Comparison of ENCODE assay signal across 14 cellular contexts in the genomic region with DNA sequence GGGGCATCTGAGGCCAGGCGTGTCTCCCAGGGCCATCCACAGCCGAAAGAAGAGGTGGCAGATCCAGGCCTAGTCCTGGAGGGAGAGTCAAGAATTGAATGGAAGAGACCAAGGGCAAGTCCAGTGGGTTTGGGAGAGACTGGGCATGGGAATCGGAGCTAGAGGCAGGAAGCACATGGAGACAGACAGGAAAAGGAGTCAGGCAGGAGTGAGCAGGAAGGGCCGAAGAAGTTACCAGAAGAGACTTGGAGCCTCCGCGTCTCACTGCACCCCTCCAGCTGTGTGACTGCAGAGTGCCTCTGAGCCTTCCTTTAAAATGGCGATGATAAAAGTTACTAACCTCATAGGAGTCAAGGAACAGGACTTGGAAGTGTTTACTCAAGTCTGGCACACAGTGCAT.
DNase-seq lines count a peak whose midpoint lies in the region; ATAC-seq and TF ChIP-seq lines count a peak whose summit lies in the region.
"Had no signal": no experiment of that assay in that cellular context is flagged by ENCODE, and none has a peak within 500 bp of the region (broad histone marks: within the 10 kb centered on the region; RNA-seq: fewer than 3 reads in every experiment).

No MANE protein-coding gene starts in this region.

- dilution Hi-C loops in IMR-90 (cut with HindIII; ENCODE audit: low sequenced_read_pairs, unreplicated experiment) = no loop called here

- no peak for TF ChIP-seq RAD21 in IMR-90 (IDR thresholded peaks at IDR 0.05; ENCODE audit: low read length)

- no peak overlapping the region for H3K4me3 Mint-ChIP-seq in activated T-helper 2 cell treated with anti-CD3 and anti-CD28 coated beads, Interferon-gamma antibody, Interleukin-2, Interleukin-4, amounts not matched to agents 10 μg/mL and 5 μg/mL and 100 μg/mL, durations not matched to agents 14 hours and 24 hours and 36 hours (ENCODE audit: low read depth)
- H3K4me3 Mint-ChIP-seq: naive thymus-derived CD4-positive, alpha-beta T cell had no signal

- H3K36me3 Mint-ChIP-seq in activated T-helper 2 cell treated with anti-CD3 and anti-CD28 coated beads, Interferon-gamma antibody, Interleukin-2, Interleukin-4, amounts not matched to agents 10 μg/mL and 5 μg/mL and 100 μg/mL, durations not matched to agents 14 hours and 24 hours and 36 hours (ENCODE audit: low read depth) = no peaks in the 10 kb centered on the region

- ATAC-seq in IMR-90 (ENCODE audit: low read depth) (no peak; the same call in 1 of the 2 replicates), HG03439 (IDR thresholded peaks at IDR 0.05; ENCODE audit: unreplicated experiment) (no peak), HG03565 (IDR thresholded peaks at IDR 0.05; ENCODE audit: unreplicated experiment) (no peak)
- ATAC-seq: naive thymus-derived CD4-positive, alpha-beta T cell had no signal

- in situ Hi-C loops in IMR-90 (cut with MboI; ENCODE audit: low sequenced_read_pairs) = loop anchor here (5.0 kb wide), 1 partner anchor 64 kb away; a partner anchor contains a TSS

- peak overlapping the region; percentile 9; the same call in 1 of the 2 replicates for H3K4me2 ChIP-seq in IMR-90 (ENCODE audit: low read depth, low read length)

- H3K79me1 ChIP-seq in IMR-90 (ENCODE audit: low read depth in 1 of 2, low read length in 2 of 2) = no peaks in the 10 kb centered on the region; a peak in 1 of 4 replicates

- peak overlapping the region; percentile 79; the same call in 2 of the 3 replicates for H2BK15ac ChIP-seq in IMR-90 (ENCODE audit: low read depth, low read length)

- intact Hi-C loops in IMR-90 (cut with micrococcal nuclease) = loop anchor here (1.0 kb wide), 2 partner anchors 52 to 64 kb away; a partner anchor contains a TSS
- intact Hi-C loops in activated T-helper 2 cell treated with anti-CD3 and anti-CD28 coated beads, Interferon-gamma antibody, Interleukin-2, Interleukin-4, amounts not matched to agents 10 μg/mL and 5 μg/mL and 100 μg/mL, durations not matched to agents 14 hours and 24 hours and 36 hours (cut with micrococcal nuclease) = no loop called here

- no peak for TF ChIP-seq CTCF in IMR-90 (conservative IDR thresholded peaks at IDR 0.05; ENCODE audit: low read depth, low read length)

- BruUV-seq in IMR-90 (replicated peaks; lab: Mats Ljungman, UMichigan) = no TSS peak

- H4K91ac ChIP-seq in IMR-90 (ENCODE audit: insufficient read depth, low read depth, low read length) = peak overlapping the region; percentile 95

- peak overlapping the region; percentile 50 to 86 for H4K8ac ChIP-seq in IMR-90 (ENCODE audit: low read depth in 2 of 2, low read length in 2 of 2)

- peak overlapping the region; percentile 79 for H3K14ac ChIP-seq in IMR-90 (replicated peaks; ENCODE audit: low read depth, low read length)

- H3K18ac ChIP-seq in IMR-90 (ENCODE audit: low read depth, low read length) = peak overlapping the region; percentile 76

- H3K36me3 ChIP-seq in IMR-90 (ENCODE audit: control insufficient read depth, insufficient read depth, low read length) (no peaks in the 10 kb centered on the region), mesodermal cell (ENCODE audit: control insufficient read depth, insufficient read depth, low read length) (no peaks in the 10 kb centered on the region), stomach smooth muscle (ENCODE audit: control insufficient read depth in 2 of 2, insufficient read depth in 2 of 2, low read length in 2 of 2) (no peaks in the 10 kb centered on the region)

- peak overlapping the region; percentile 37 for H3K56ac ChIP-seq in IMR-90 (ENCODE audit: extremely low read depth, insufficient read depth, low read length)

- peaks cover 21% of the 10 kb centered on the region for H3K9me1 ChIP-seq in IMR-90 (ENCODE audit: insufficient read depth, low read length)

- H3K9me3 ChIP-seq in IMR-90 (ENCODE audit: control insufficient read depth, insufficient read depth, low read length) (no peaks in the 10 kb centered on the region), mesodermal cell (ENCODE audit: control insufficient read depth, low read length) (no peaks in the 10 kb centered on the region), stomach smooth muscle (ENCODE audit: control insufficient read depth in 2 of 2, low read length in 2 of 2) (no peaks in the 10 kb centered on the region)

- H2BK20ac ChIP-seq in IMR-90 (ENCODE audit: low read depth, low read length) = peak overlapping the region; percentile 96

- peak overlapping the region; percentile 80 for H4K5ac ChIP-seq in IMR-90 (ENCODE audit: low read depth, low read length)

- H3K9me3 Mint-ChIP-seq in activated T-helper 2 cell treated with anti-CD3 and anti-CD28 coated beads, Interferon-gamma antibody, Interleukin-2, Interleukin-4, amounts not matched to agents 10 μg/mL and 5 μg/mL and 100 μg/mL, durations not matched to agents 14 hours and 24 hours and 36 hours = no peaks in the 10 kb centered on the region

- H3K27me3 Mint-ChIP-seq in activated T-helper 2 cell treated with anti-CD3 and anti-CD28 coated beads, Interferon-gamma antibody, Interleukin-2, Interleukin-4, amounts not matched to agents 10 μg/mL and 5 μg/mL and 100 μg/mL, durations not matched to agents 14 hours and 24 hours and 36 hours (ENCODE audit: low read depth) = peaks cover 11% of the 10 kb centered on the region

- H2BK120ac ChIP-seq in IMR-90 (ENCODE audit: low read depth, low read length) = peak overlapping the region; percentile 97

- peak overlapping the region; percentile 86 for H2AK9ac ChIP-seq in IMR-90 (replicated peaks; ENCODE audit: low read depth, low read length, poor library complexity)

- H3K4me1 ChIP-seq in IMR-90 (ENCODE audit: control insufficient read depth, insufficient read depth, low read length) (peaks cover 37% of the 10 kb centered on the region), mesodermal cell (ENCODE audit: control insufficient read depth, insufficient read depth, low read length, poor library complexity, severe bottlenecking) (peaks cover 21% of the 10 kb centered on the region), stomach smooth muscle (ENCODE audit: control insufficient read depth, insufficient read depth, low read length) (peaks cover 56% of the 10 kb centered on the region)

- H4K20me1 ChIP-seq in IMR-90 (ENCODE audit: insufficient read depth, low read length) = no peaks in the 10 kb centered on the region

- CTCF ChIA-PET in IMR-90 (lab: Yijun Ruan, JAX) = interaction anchor here (0.8 kb wide), 1 partner anchor 37 kb away, joined by 3 read pairs; no protein-coding TSS in a partner anchor

- peak overlapping the region; percentile 86 for H2AFZ ChIP-seq in IMR-90 (replicated peaks; ENCODE audit: low read length, poor library complexity)

- TF ChIP-seq POLR2A in IMR-90 (IDR thresholded peaks at IDR 0.05; ENCODE audit: low read depth, low read length) = no peak

- DNase-seq in IMR-90 = no peak
- DNase-seq in retina = no peak
- DNase-seq in activated T-helper 2 cell treated with anti-CD3 and anti-CD28 coated beads, Interferon-gamma antibody, Interleukin-2, Interleukin-4, amounts not matched to agents 10 μg/mL and 5 μg/mL and 100 μg/mL, durations not matched to agents 14 hours and 24 hours and 36 hours (ENCODE audit: low spot score) = no peak
- DNase-seq: activated CD4-positive, alpha-beta T cell treated with anti-CD3 and anti-CD28 coated beads for 4 hours; activated gamma-delta T cell; naive thymus-derived CD4-positive, alpha-beta T cell; NCI-H1092; NCI-H524 treated with DMSO at 0.1 percent for 48 hours had no signal

- H3K27ac Mint-ChIP-seq in activated T-helper 2 cell treated with anti-CD3 and anti-CD28 coated beads, Interferon-gamma antibody, Interleukin-2, Interleukin-4, amounts not matched to agents 10 μg/mL and 5 μg/mL and 100 μg/mL, durations not matched to agents 14 hours and 24 hours and 36 hours = no peak overlapping the region
- H3K27ac Mint-ChIP-seq: naive thymus-derived CD4-positive, alpha-beta T cell had no signal

- H3K9ac ChIP-seq in IMR-90 (ENCODE audit: low read depth, low read length) (peak overlapping the region; percentile 27), stomach smooth muscle (ENCODE audit: low read length in 2 of 2) (peak overlapping the region; percentile 29 to 53)

- H2AK5ac ChIP-seq in IMR-90 (ENCODE audit: low read depth, low read length) = peak overlapping the region; percentile 93

- H3K4me3 ChIP-seq in IMR-90 (ENCODE audit: insufficient read depth, low read depth, low read length) (no peak overlapping the region), mesodermal cell (ENCODE audit: extremely low read depth, insufficient read depth, low read length, poor library complexity, severe bottlenecking) (no peak overlapping the region), stomach smooth muscle (ENCODE audit: low read length in 2 of 2) (peak overlapping the region in 1 of 2 donors; percentile 60)

- POLR2A ChIA-PET in IMR-90 (lab: Charles Lee; ENCODE audit: unreplicated experiment) = interaction anchor here (0.6 kb wide), 2 partner anchors 53 to 240 kb away, joined by 4 to 8 read pairs; no protein-coding TSS in a partner anchor

- peak overlapping the region; percentile 80 for H3K23ac ChIP-seq in IMR-90 (ENCODE audit: low read depth, low read length)

- H3K27ac ChIP-seq in IMR-90 (ENCODE audit: insufficient read depth, low read length) = peak overlapping the region; percentile 97
- peak overlapping the region; percentile 88 for H3K27ac ChIP-seq in cingulate gyrus (ENCODE audit: low read depth, low read length)
- H3K27ac ChIP-seq in mesodermal cell (ENCODE audit: low read depth, low read length, severe bottlenecking) = peak overlapping the region; percentile 10
- peak overlapping the region; percentile 87 for H3K27ac ChIP-seq in stomach smooth muscle (ENCODE audit: low read length)
- H3K27ac ChIP-seq: C4-2B had no signal

- H3K4ac ChIP-seq in IMR-90 (ENCODE audit: low read depth, low read length) = peak overlapping the region; percentile 94

- peak overlapping the region; percentile 93 for H2BK5ac ChIP-seq in IMR-90 (ENCODE audit: low read depth, low read length, poor library complexity, severe bottlenecking)

- 27% methylated on average over 3 of the region's 7 CpGs; no CpG with 5 or more reads in 1 of the 2 experiments for WGBS in IMR-90 (ENCODE audit: extremely low coverage in 2 of 2, insufficient read length in 1 of 2), 2 experiments
- WGBS in mesodermal cell (ENCODE audit: insufficient coverage in 2 of 2), 2 experiments = 95 to 96% methylated on average over 6 to 7 of the region's 7 CpGs

- peaks cover 3% of the 10 kb centered on the region for H3K4me1 Mint-ChIP-seq in activated T-helper 2 cell treated with anti-CD3 and anti-CD28 coated beads, Interferon-gamma antibody, Interleukin-2, Interleukin-4, amounts not matched to agents 10 μg/mL and 5 μg/mL and 100 μg/mL, durations not matched to agents 14 hours and 24 hours and 36 hours (ENCODE audit: low read depth)

- no peaks in the 10 kb centered on the region for H3K27me3 ChIP-seq in IMR-90 (ENCODE audit: control insufficient read depth, insufficient read depth, low read length)
- no peaks in the 10 kb centered on the region for H3K27me3 ChIP-seq in stomach smooth muscle (ENCODE audit: control insufficient read depth in 1 of 2, insufficient read depth in 2 of 2, low read length in 2 of 2)

TF ChIP-seq in IMR-90, 13 proteins besides CTCF, POLR2A, EP300 and RAD21 (continues in another document):
- TF ChIP-seq CHD1 (IDR thresholded peaks at IDR 0.05; ENCODE audit: low read depth, low read length) = no peak

Comparison
In these comparisons a context has a peak if more than half of its experiments do, and no peak if none do; other contexts are left out.
1. H3K27ac ChIP-seq: peak in every context shown above with its lines; median percentile 97 in IMR-90; 88 in cingulate gyrus; 87 in stomach smooth muscle; 10 in mesodermal cell.